Comparison of ENCODE assay signal across 1 cellular context in the genomic region with DNA sequence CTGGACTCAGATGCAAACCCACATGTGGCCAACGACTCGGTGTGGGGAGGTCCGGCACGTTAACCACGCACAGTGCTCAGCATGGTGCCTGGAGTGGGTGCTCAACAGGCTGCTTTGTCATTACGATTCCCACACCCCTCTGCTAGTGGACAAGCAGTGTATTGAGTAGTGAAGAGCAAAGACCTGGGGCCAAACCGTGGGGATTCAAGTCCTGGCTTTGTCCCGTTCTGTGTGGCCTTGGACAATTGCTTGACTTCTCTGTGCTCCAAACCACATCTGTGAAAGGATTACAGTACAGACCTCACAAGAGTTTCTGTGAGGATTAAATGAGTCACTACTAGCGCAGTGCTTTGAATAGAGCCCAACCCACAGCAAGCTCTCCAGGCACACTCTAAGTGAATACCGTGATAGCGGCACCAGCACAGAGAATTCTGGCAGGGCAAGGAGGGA.
TF ChIP-seq lines count a peak whose summit lies in the region.

No MANE protein-coding gene starts in this region.

TF ChIP-seq in GM12878, 131 proteins besides CTCF, POLR2A, EP300 and RAD21:
- TF ChIP-seq RAD51 (IDR thresholded peaks at IDR 0.05) (no peak), ZNF622 (IDR thresholded peaks at IDR 0.05) (no peak), YY1 (IDR thresholded peaks at IDR 0.05; ENCODE audit: low read depth, low read length) (no peak), CEBPB (IDR thresholded peaks at IDR 0.05; ENCODE audit: borderline replicate concordance in 1 of 2, low read depth in 2 of 2, low read length in 2 of 2) (no peak), YBX1 (IDR thresholded peaks at IDR 0.05) (no peak), HDAC6 (IDR thresholded peaks at IDR 0.05; ENCODE audit: unreplicated experiment) (no peak), ZZZ3 (IDR thresholded peaks at IDR 0.05; ENCODE audit: control insufficient read depth, insufficient read length, low read depth) (no peak), MYC (IDR thresholded peaks at IDR 0.05; ENCODE audit: insufficient read depth, insufficient read length, insufficient replicate concordance, low read length, severe bottlenecking) (no peak), SIN3A (IDR thresholded peaks at IDR 0.05; ENCODE audit: low read depth, low read length) (no peak), BACH1 (IDR thresholded peaks at IDR 0.05; ENCODE audit: borderline replicate concordance) (no peak), MXI1 (IDR thresholded peaks at IDR 0.05; ENCODE audit: low read depth, low read length) (no peak)
- TF ChIP-seq, protein P1, sequence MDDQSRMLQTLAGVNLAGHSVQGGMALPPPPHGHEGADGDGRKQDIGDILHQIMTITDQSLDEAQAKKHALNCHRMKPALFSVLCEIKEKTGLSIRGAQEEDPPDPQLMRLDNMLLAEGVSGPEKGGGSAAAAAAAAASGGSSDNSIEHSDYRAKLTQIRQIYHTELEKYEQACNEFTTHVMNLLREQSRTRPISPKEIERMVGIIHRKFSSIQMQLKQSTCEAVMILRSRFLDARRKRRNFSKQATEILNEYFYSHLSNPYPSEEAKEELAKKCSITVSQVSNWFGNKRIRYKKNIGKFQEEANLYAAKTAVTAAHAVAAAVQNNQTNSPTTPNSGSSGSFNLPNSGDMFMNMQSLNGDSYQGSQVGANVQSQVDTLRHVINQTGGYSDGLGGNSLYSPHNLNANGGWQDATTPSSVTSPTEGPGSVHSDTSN (IDR thresholded peaks at IDR 0.05; ENCODE audit: insufficient replicate concordance, low read depth, low read length) = no peak
- TF ChIP-seq, protein P2, sequence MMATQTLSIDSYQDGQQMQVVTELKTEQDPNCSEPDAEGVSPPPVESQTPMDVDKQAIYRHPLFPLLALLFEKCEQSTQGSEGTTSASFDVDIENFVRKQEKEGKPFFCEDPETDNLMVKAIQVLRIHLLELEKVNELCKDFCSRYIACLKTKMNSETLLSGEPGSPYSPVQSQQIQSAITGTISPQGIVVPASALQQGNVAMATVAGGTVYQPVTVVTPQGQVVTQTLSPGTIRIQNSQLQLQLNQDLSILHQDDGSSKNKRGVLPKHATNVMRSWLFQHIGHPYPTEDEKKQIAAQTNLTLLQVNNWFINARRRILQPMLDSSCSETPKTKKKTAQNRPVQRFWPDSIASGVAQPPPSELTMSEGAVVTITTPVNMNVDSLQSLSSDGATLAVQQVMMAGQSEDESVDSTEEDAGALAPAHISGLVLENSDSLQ (IDR thresholded peaks at IDR 0.05) = no peak
